ENCODE assay signal across 10 cellular contexts in genomic region chr1:22712502-22713271, GRCh38. TPM values are rescaled to one million over a fixed set of nuclear protein-coding genes. Genes with fewer than 3 reads are reported as not detected.
A peak's percentile ranks its signal among the peaks of the same experiment; 100 is the strongest.
DNase-seq lines count a peak whose midpoint lies in the region; ATAC-seq, FAIRE-seq and TF ChIP-seq lines count a peak whose summit lies in the region.
"Had no signal": no experiment of that assay in that cellular context is flagged by ENCODE, and none has a peak within 500 bp of the region (broad histone marks: within the 10 kb centered on the region; RNA-seq: fewer than 3 reads in every experiment).

No MANE protein-coding gene starts in this region.

- in situ Hi-C loops in astrocyte of the spinal cord (cut with HindIII; ENCODE audit: low sequenced_read_pairs), result loop anchor here (25.0 kb wide), 1 partner anchor 175 kb away; no protein-coding TSS in a partner anchor

- H2BK12ac ChIP-seq in neuronal stem cell (ENCODE audit: low read length), result no peak overlapping the region

- H3K27me3 ChIP-seq in neuronal stem cell (ENCODE audit: control insufficient read depth in 3 of 3, insufficient read depth in 3 of 3, low read depth in 1 of 3, low read length in 3 of 3), result peaks cover 0 to 2% (median 0%) of the 10 kb centered on the region in 3 experiments

- H2AK5ac ChIP-seq in neuronal stem cell (ENCODE audit: low read depth, low read length), result no peak overlapping the region

- no peak overlapping the region for H3K4me2 ChIP-seq in neuronal stem cell (ENCODE audit: insufficient read depth, low read length, poor library complexity, severe bottlenecking)

- H2BK5ac ChIP-seq in neuronal stem cell (ENCODE audit: low read length), result no peak overlapping the region

- ATAC-seq in HG03039 (IDR thresholded peaks at IDR 0.05; ENCODE audit: unreplicated experiment), result no peak
- no peak for ATAC-seq in HG03571 (IDR thresholded peaks at IDR 0.05; ENCODE audit: unreplicated experiment)

- H2BK120ac ChIP-seq in neuronal stem cell (ENCODE audit: low read depth, low read length), result no peak overlapping the region

- no peak overlapping the region for H4K8ac ChIP-seq in neuronal stem cell (ENCODE audit: low read depth, low read length)

- H3K18ac ChIP-seq in neuronal stem cell (ENCODE audit: low read length), result peak overlapping the region; percentile 2

- H2BK15ac ChIP-seq in neuronal stem cell (ENCODE audit: low read length), result no peak overlapping the region

- H2AFZ ChIP-seq in neuronal stem cell (ENCODE audit: low read length), result no peak overlapping the region

- H3K14ac ChIP-seq in neuronal stem cell (ENCODE audit: low read length), result no peak overlapping the region

- H3K4me1 ChIP-seq in neuronal stem cell (ENCODE audit: control insufficient read depth in 2 of 2, insufficient read depth in 1 of 2, low read depth in 1 of 2, low read length in 2 of 2), result peaks cover 15 to 17% of the 10 kb centered on the region in 2 donors

- no peak overlapping the region for H4K91ac ChIP-seq in neuronal stem cell (ENCODE audit: low read depth, low read length, poor library complexity)

- no peak overlapping the region for H3K9ac ChIP-seq in neuronal stem cell (ENCODE audit: low read depth, low read length, poor library complexity)

- H3K4ac ChIP-seq in neuronal stem cell (ENCODE audit: low read length), result no peak overlapping the region

- no peak overlapping the region for H3K27ac ChIP-seq in neuronal stem cell (replicated peaks; ENCODE audit: low read length)
- H3K27ac ChIP-seq: esophagus squamous epithelium had no signal

- H3K23ac ChIP-seq in neuronal stem cell (ENCODE audit: low read depth, low read length, poor library complexity), result peak overlapping the region; percentile 67

- no CpG with 5 or more reads among the region's 19 CpGs for WGBS in neuronal stem cell (ENCODE audit: extremely low coverage in 2 of 2, insufficient read length in 2 of 2, insufficient replicate concordance in 1 of 2), 2 donors

- H3K36me3 ChIP-seq in neuronal stem cell (replicated peaks in 1 of 2; ENCODE audit: control insufficient read depth in 2 of 2, insufficient read depth in 2 of 2, low read length in 2 of 2), result peaks cover 0 to 4% of the 10 kb centered on the region in 2 donors
- H3K36me3 ChIP-seq: esophagus squamous epithelium had no signal

- H3K79me1 ChIP-seq in neuronal stem cell (ENCODE audit: low read depth, low read length), result peaks cover 12% of the 10 kb centered on the region

- no peaks in the 10 kb centered on the region for H3K9me3 ChIP-seq in neuronal stem cell (replicated peaks in 1 of 2; ENCODE audit: control insufficient read depth in 2 of 2, insufficient read depth in 1 of 2, low read depth in 1 of 2, low read length in 2 of 2)
- H3K9me3 ChIP-seq: esophagus squamous epithelium had no signal

- TF ChIP-seq CTCF in astrocyte of the spinal cord (IDR thresholded peaks at IDR 0.05; ENCODE audit: low read depth, low read length), result no peak

- FAIRE-seq in HTR-8/SVneo (lab: Jason Lieb, UNC), result peak; percentile 71

- peak overlapping the region; percentile 58 for H3K4me3 ChIP-seq in astrocyte of the spinal cord (ENCODE audit: low read depth, low read length)
- no peak overlapping the region for H3K4me3 ChIP-seq in neuronal stem cell (ENCODE audit: low read length in 2 of 2)

- peak; percentile 24 for DNase-seq in GM03348 (ENCODE audit: low spot score)
- peak; percentile 37 for DNase-seq in HTR-8/SVneo (ENCODE audit: insufficient read length, low spot score)
- DNase-seq in astrocyte of the spinal cord (ENCODE audit: low read depth, low spot score), result peak; percentile 47
- no peak for DNase-seq in neuronal stem cell (ENCODE audit: low spot score)
- DNase-seq in SIG-M5 (lab: John Stamatoyannopoulos, UW), result no peak
- no peak for DNase-seq in NCI-H748 (lab: John Stamatoyannopoulos, UW; ENCODE audit: unreplicated experiment)
- DNase-seq: esophagus squamous epithelium, T-helper 9 cell had no signal

RNA-seq across cellular contexts. Expression of gene EPHB2, which starts 2.0 kb away (rescaled TPM):
- 25.3 TPM for polyA plus RNA-seq in neuronal stem cell (2013, experiment 1 of 2)
- 26.4 TPM for polyA plus RNA-seq in neuronal stem cell (2013, experiment 2 of 2)

RNA-seq across cellular contexts. Expression of gene C1QB, which starts 59.7 kb away (rescaled TPM):
- not detected for polyA plus RNA-seq in neuronal stem cell (2013, experiment 1 of 2)
- not detected for polyA plus RNA-seq in neuronal stem cell (2013, experiment 2 of 2)

Comparison
In these comparisons a context has a peak if more than half of its experiments do, and no peak if none do; other contexts are left out.
1. DNase-seq: peak in GM03348 (single experiment), HTR-8/SVneo (single experiment) and astrocyte of the spinal cord (single experiment); none in neuronal stem cell (single experiment), SIG-M5 (single experiment) and NCI-H748 (single experiment).